In genomic region chr11:1943977-1944376, GRCh38 we compare ENCODE assay signal across 11 cellular contexts. TPM values are rescaled to one million over a fixed set of nuclear protein-coding genes. Genes with fewer than 3 reads are reported as not detected.
DNase-seq lines count a peak whose midpoint lies in the region; ATAC-seq and TF ChIP-seq lines count a peak whose summit lies in the region.
"Had no signal": no experiment of that assay in that cellular context is flagged by ENCODE, and none has a peak within 500 bp of the region (broad histone marks: within the 10 kb centered on the region; RNA-seq: fewer than 3 reads in every experiment).

No MANE protein-coding gene starts in this region.

- H3K27me3 Mint-ChIP-seq in activated CD8-positive, alpha-beta T cell treated with anti-CD3 and anti-CD28 coated beads for 36 hours, result no peaks in the 10 kb centered on the region

- no peak overlapping the region for H3K27ac Mint-ChIP-seq in activated CD8-positive, alpha-beta T cell treated with anti-CD3 and anti-CD28 coated beads for 36 hours

- no peak overlapping the region for H2AFZ ChIP-seq in hepatocyte

- H3K9me2 ChIP-seq in hepatocyte (replicated peaks; ENCODE audit: insufficient read depth), result no peaks in the 10 kb centered on the region

- no peak overlapping the region for H3K4me3 Mint-ChIP-seq in activated CD8-positive, alpha-beta T cell treated with anti-CD3 and anti-CD28 coated beads for 36 hours

- no peak overlapping the region for H3K4me3 ChIP-seq in hepatocyte
- H3K4me3 ChIP-seq: ascending aorta had no signal

- no peak for ATAC-seq in activated CD8-positive, alpha-beta T cell treated with anti-CD3 and anti-CD28 coated beads for 36 hours
- ATAC-seq in GM21619 (IDR thresholded peaks at IDR 0.05; ENCODE audit: unreplicated experiment) (no peak), HG03196 (IDR thresholded peaks at IDR 0.05; ENCODE audit: unreplicated experiment) (no peak)

- peak overlapping the region; percentile 28 for H3K27ac ChIP-seq in hepatocyte
- H3K27ac ChIP-seq: ascending aorta had no signal

- H4K20me1 ChIP-seq in hepatocyte (ENCODE audit: insufficient read depth, poor library complexity, severe bottlenecking), result no peaks in the 10 kb centered on the region

- intact Hi-C loops in activated CD8-positive, alpha-beta T cell treated with anti-CD3 and anti-CD28 coated beads for 36 hours (cut with micrococcal nuclease), result no loop called here

- TF ChIP-seq CTCF in activated CD8-positive, alpha-beta T cell treated with anti-CD3 and anti-CD28 coated beads for 36 hours (IDR thresholded peaks at IDR 0.05), result no peak
- no peak for TF ChIP-seq CTCF in hepatocyte (IDR thresholded peaks at IDR 0.05; ENCODE audit: poor library complexity)

- H3K27me3 ChIP-seq in hepatocyte, result no peaks in the 10 kb centered on the region
- H3K27me3 ChIP-seq: ascending aorta had no signal

- H3K36me3 Mint-ChIP-seq in activated CD8-positive, alpha-beta T cell treated with anti-CD3 and anti-CD28 coated beads for 36 hours (ENCODE audit: low read depth), result no peaks in the 10 kb centered on the region

- no peaks in the 10 kb centered on the region for H3K79me2 ChIP-seq in hepatocyte

- in situ Hi-C loops in G401 (cut with HindIII; ENCODE audit: low sequenced_read_pairs), result no loop called here

- no peaks in the 10 kb centered on the region for H3K36me3 ChIP-seq in hepatocyte (replicated peaks; ENCODE audit: insufficient read depth, low read depth)
- H3K36me3 ChIP-seq: ascending aorta had no signal

- H3K9me3 ChIP-seq in hepatocyte (ENCODE audit: low read depth), result no peaks in the 10 kb centered on the region
- H3K9me3 ChIP-seq: ascending aorta had no signal

- peaks cover 7% of the 10 kb centered on the region for H3K4me1 ChIP-seq in hepatocyte (ENCODE audit: insufficient read depth)

- no peak overlapping the region for H3K4me2 ChIP-seq in hepatocyte

- WGBS in hepatocyte (ENCODE audit: low lambda C conversion rate, missing lambda C conversion rate), result 67% methylated on average over 9 of the region's 9 CpGs

- CTCF ChIA-PET in activated CD8-positive, alpha-beta T cell treated with anti-CD3 and anti-CD28 coated beads for 36 hours (lab: Charles Lee), result interaction anchor here (1.2 to 1.6 kb wide), 2 partner anchors 111 to 207 kb away, joined by 3 read pairs; no protein-coding TSS in a partner anchor

- POLR2A ChIA-PET in activated CD8-positive, alpha-beta T cell treated with anti-CD3 and anti-CD28 coated beads for 36 hours (lab: Charles Lee), result no interaction called here

- no peaks in the 10 kb centered on the region for H3K9me3 Mint-ChIP-seq in activated CD8-positive, alpha-beta T cell treated with anti-CD3 and anti-CD28 coated beads for 36 hours

- peak; percentile 45 for DNase-seq in 8988T
- DNase-seq in G401 (ENCODE audit: low spot score), result peak; percentile 1
- DNase-seq in activated CD8-positive, alpha-beta T cell treated with anti-CD3 and anti-CD28 coated beads for 36 hours, result peak; percentile 1
- DNase-seq in hepatocyte (ENCODE audit: low spot score), result no peak
- no peak for DNase-seq in NCI-H2227 treated with DMSO at 0.1 percent for 48 hours (lab: John Stamatoyannopoulos, UW)
- no peak for DNase-seq in activated naive CD4-positive, alpha-beta T cell treated with Interleukin-2 at 50 U/mL for 16 hours

- H3K4me1 Mint-ChIP-seq in activated CD8-positive, alpha-beta T cell treated with anti-CD3 and anti-CD28 coated beads for 36 hours (ENCODE audit: low read depth), result peaks cover 11% of the 10 kb centered on the region

RNA-seq across cellular contexts. Expression of gene MRPL23, which starts 3.2 kb away (rescaled TPM):
- total RNA-seq in G401 (2014; rRNA removed; shearing (Covaris generic)), result 250 and 320 TPM in 2 replicates
- 100 to 1,000 TPM; 134 to 145 TPM for total RNA-seq in activated CD8-positive, alpha-beta T cell treated with anti-CD3 and anti-CD28 coated beads for 36 hours
- 54.0 and 75.2 TPM in 2 replicates for total RNA-seq in hepatocyte
- polyA plus RNA-seq in hepatocyte, result 41.4 and 54.8 TPM in 2 replicates

RNA-seq across cellular contexts. Expression of gene TNNT3, which starts 24.5 kb away (rescaled TPM):
- total RNA-seq in G401 (2014; rRNA removed; shearing (Covaris generic)), result not detected in 2 replicates
- 1 to 10 TPM; 4.9 to 5.4 TPM for total RNA-seq in activated CD8-positive, alpha-beta T cell treated with anti-CD3 and anti-CD28 coated beads for 36 hours
- total RNA-seq in hepatocyte, result 19.2 and 20.6 TPM in 2 replicates
- polyA plus RNA-seq in hepatocyte, result 29.9 and 41.4 TPM in 2 replicates
- total RNA-seq: pulmonary artery endothelial cell had no signal

RNA-seq across cellular contexts. Expression of gene PRR33, which starts 52.3 kb away (rescaled TPM):
- total RNA-seq in G401 (2014; rRNA removed; shearing (Covaris generic)), result not detected in 2 replicates
- total RNA-seq in activated CD8-positive, alpha-beta T cell treated with anti-CD3 and anti-CD28 coated beads for 36 hours, result under 1 TPM; 0.16 to 0.20 TPM
- not detected in 2 replicates for total RNA-seq in hepatocyte
- polyA plus RNA-seq in hepatocyte, result 0.29 and 0.47 TPM in 2 replicates
- total RNA-seq: ascending aorta; pulmonary artery endothelial cell; T-helper 2 cell treated with Interferon-gamma antibody and Interleukin-4, amounts not matched to agents 100 ng/mL and 5 ng/mL, for 36 hours had no signal

RNA-seq across cellular contexts. Expression of gene H19, which starts 53.7 kb away (rescaled TPM):
- 17.0 and 19.9 TPM in 2 replicates for total RNA-seq in G401 (2014; rRNA removed; shearing (Covaris generic))
- total RNA-seq in activated CD8-positive, alpha-beta T cell treated with anti-CD3 and anti-CD28 coated beads for 36 hours, result not detected
- 12.4 and 15.8 TPM in 2 replicates for total RNA-seq in hepatocyte
- polyA plus RNA-seq in hepatocyte, result 3.9 and 26.2 TPM in 2 replicates
- total RNA-seq: T-helper 2 cell treated with Interferon-gamma antibody and Interleukin-4, amounts not matched to agents 100 ng/mL and 5 ng/mL, for 36 hours had no signal

Comparison
In these comparisons a context has a peak if more than half of its experiments do, and no peak if none do; other contexts are left out.
1. DNase-seq: peak in 8988T (single experiment), G401 (single experiment) and activated CD8-positive, alpha-beta T cell treated with anti-CD3 and anti-CD28 coated beads for 36 hours (single experiment); none in hepatocyte (single experiment), NCI-H2227 treated with DMSO at 0.1 percent for 48 hours (single experiment) and activated naive CD4-positive, alpha-beta T cell treated with Interleukin-2 at 50 U/mL for 16 hours (single experiment).